27 cellular contexts compared by ENCODE assay signal in the genomic region with DNA sequence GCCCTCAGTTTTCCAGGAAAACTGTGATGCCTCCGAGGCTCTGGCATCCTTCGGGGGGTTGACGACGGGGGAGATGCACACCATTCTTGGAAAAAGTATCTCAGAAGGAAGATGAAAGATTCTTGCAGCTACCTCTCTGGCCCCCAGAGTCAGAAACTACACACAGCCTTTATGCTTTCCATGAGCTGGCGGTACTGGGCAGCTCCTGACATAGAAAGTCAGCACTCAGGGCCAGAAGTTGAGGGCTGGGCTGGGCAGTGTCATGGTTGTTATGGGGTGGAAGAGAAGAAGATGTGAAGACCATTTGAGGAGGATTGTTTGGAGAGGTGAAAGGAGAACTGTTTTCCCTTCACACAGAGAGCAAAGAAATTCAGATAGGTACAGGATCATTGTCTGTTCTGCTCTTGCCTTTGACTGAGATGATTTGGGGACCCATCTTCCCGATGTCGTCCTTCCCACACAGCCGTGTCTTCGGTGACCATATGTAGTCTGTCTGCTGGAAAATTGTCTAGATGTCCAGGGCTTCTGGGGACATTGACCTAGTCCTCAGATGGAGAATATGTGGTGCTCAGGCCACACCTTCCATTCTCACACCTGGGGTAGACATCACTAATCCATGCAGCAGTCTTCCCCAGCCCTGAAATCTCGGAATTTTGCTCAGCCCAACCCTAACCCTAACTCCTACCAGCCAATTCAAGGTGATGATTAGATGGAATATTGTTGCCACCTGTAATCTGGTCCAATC.
"Had no signal": no experiment of that assay in that cellular context is flagged by ENCODE, and none has a peak within 500 bp of the region (broad histone marks: within the 10 kb centered on the region; RNA-seq: fewer than 3 reads in every experiment).

No MANE protein-coding gene starts in this region.

- H3K4me3 Mint-ChIP-seq: activated CD4-positive, alpha-beta T cell treated with anti-CD3 and anti-CD28 coated beads for 36 hours; activated naive CD8-positive, alpha-beta T cell treated with anti-CD3 and anti-CD28 coated beads, Interleukin-2, amount 50 U/mL, for 24 hours; activated T-cell treated with anti-CD3 and anti-CD28 coated beads, Interleukin-2, amount 50 U/mL, for 4 hours; dendritic cell treated with granulocyte-macrophage colony-stimulating factor and Interleukin-4, amounts not matched to agents 40 ng/mL and 50 ng/mL, for 4 days; memory B cell; nephron; stimulated activated naive B cell treated with anti-CD40 and anti-IgM and Interleukin-4, amounts not matched to agents 10 μg/mL and 1 μg/mL and 100 μg/mL, for 72 hours; WTC11 had no signal

- H3K36me3 Mint-ChIP-seq: memory B cell; stimulated activated naive B cell treated with anti-CD40 and anti-IgM and Interleukin-4, amounts not matched to agents 10 μg/mL and 1 μg/mL and 100 μg/mL, for 72 hours had no signal

- H3K4me3 ChIP-seq: cardiac muscle cell, hepatocyte, sigmoid colon, smooth muscle cell, testis, upper lobe of left lung had no signal

- H3K4me1 ChIP-seq: foreskin keratinocyte, sigmoid colon, upper lobe of left lung had no signal

- H3K36me3 ChIP-seq: cardiac muscle cell, sigmoid colon, upper lobe of left lung had no signal

- H3K27ac ChIP-seq: cardiac muscle cell, foreskin keratinocyte, hepatocyte, sigmoid colon, testis, upper lobe of left lung had no signal

- H3K27me3 ChIP-seq: cardiac muscle cell, foreskin keratinocyte, hepatocyte, testis, upper lobe of left lung had no signal

- H3K4me1 Mint-ChIP-seq: activated CD4-positive, alpha-beta T cell treated with anti-CD3 and anti-CD28 coated beads for 36 hours; activated naive CD8-positive, alpha-beta T cell treated with anti-CD3 and anti-CD28 coated beads, Interleukin-2, amount 50 U/mL, for 24 hours; memory B cell; nephron; stimulated activated naive B cell treated with anti-CD40 and anti-IgM and Interleukin-4, amounts not matched to agents 10 μg/mL and 1 μg/mL and 100 μg/mL, for 72 hours; WTC11 had no signal

- H3K9me3 Mint-ChIP-seq: activated naive CD8-positive, alpha-beta T cell treated with anti-CD3 and anti-CD28 coated beads, Interleukin-2, amount 50 U/mL, for 24 hours; activated T-cell treated with anti-CD3 and anti-CD28 coated beads, Interleukin-2, amount 50 U/mL, for 4 hours; activated T-helper 2 cell treated with anti-CD3 and anti-CD28 coated beads, Interferon-gamma antibody, Interleukin-2, Interleukin-4, amounts not matched to agents 10 μg/mL and 5 μg/mL and 100 μg/mL, durations not matched to agents 14 hours and 24 hours and 36 hours; dendritic cell treated with granulocyte-macrophage colony-stimulating factor and Interleukin-4, amounts not matched to agents 40 ng/mL and 50 ng/mL, for 4 days; memory B cell had no signal

- H2AFZ ChIP-seq: hepatocyte had no signal

- H3K9me3 ChIP-seq: sigmoid colon, testis, upper lobe of left lung had no signal

- H3K79me2 ChIP-seq: hepatocyte had no signal

- DNase-seq: activated CD4-positive, alpha-beta T cell treated with anti-CD3 and anti-CD28 coated beads for 36 hours; activated CD4-positive, alpha-beta T cell treated with anti-CD3 and anti-CD28 coated beads, Interleukin-2, amount 50 U/mL, for 4 hours; activated CD8-positive, alpha-beta memory T cell treated with anti-CD3 and anti-CD28 coated beads for 24 hours; activated CD8-positive, alpha-beta memory T cell treated with anti-CD3 and anti-CD28 coated beads, Interleukin-2, amount 50 U/mL, for 4 hours; activated naive CD4-positive, alpha-beta T cell treated with anti-CD3 and anti-CD28 coated beads, Interleukin-2, amount 50 U/mL, for 16 hours; activated naive CD8-positive, alpha-beta T cell treated with anti-CD3 and anti-CD28 coated beads, Interleukin-2, amount 50 U/mL, for 24 hours; activated T-cell treated with anti-CD3 and anti-CD28 coated beads, Interleukin-2, amount 50 U/mL, for 4 hours; effector CD4-positive, alpha-beta T cell; erythroblast; foreskin keratinocyte; glutamatergic neuron; left cardiac atrium; sigmoid colon; stimulated activated CD4-positive, alpha-beta T cell treated with anti-CD3 and anti-CD28 coated beads, Interleukin-15, amount 100 ng/mL, for 24 hours; stimulated activated CD8-positive, alpha-beta memory T cell treated with anti-CD3 and anti-CD28 coated beads, Interleukin-4, amount 100 ng/mL, for 48 hours; stimulated activated naive B cell treated with anti-CD40 and anti-IgM and Interleukin-4, amounts not matched to agents 10 μg/mL and 1 μg/mL and 100 μg/mL, for 72 hours; T-helper 9 cell; testis had no signal

- H3K27me3 Mint-ChIP-seq: dendritic cell treated with granulocyte-macrophage colony-stimulating factor and Interleukin-4, amounts not matched to agents 40 ng/mL and 50 ng/mL, for 4 days had no signal

- H3K27ac Mint-ChIP-seq: activated CD4-positive, alpha-beta T cell treated with anti-CD3 and anti-CD28 coated beads for 36 hours; activated naive CD8-positive, alpha-beta T cell treated with anti-CD3 and anti-CD28 coated beads, Interleukin-2, amount 50 U/mL, for 24 hours; activated T-helper 2 cell treated with anti-CD3 and anti-CD28 coated beads, Interferon-gamma antibody, Interleukin-2, Interleukin-4, amounts not matched to agents 10 μg/mL and 5 μg/mL and 100 μg/mL, durations not matched to agents 14 hours and 24 hours and 36 hours; dendritic cell treated with granulocyte-macrophage colony-stimulating factor and Interleukin-4, amounts not matched to agents 40 ng/mL and 50 ng/mL, for 4 days; memory B cell; nephron; stimulated activated naive B cell treated with anti-CD40 and anti-IgM and Interleukin-4, amounts not matched to agents 10 μg/mL and 1 μg/mL and 100 μg/mL, for 72 hours; WTC11 had no signal

- H3K4me2 ChIP-seq: hepatocyte, smooth muscle cell had no signal
